ENCODE assay signal across 14 cellular contexts in genomic region chr12:22413592-22413991, GRCh38.
DNase-seq lines count a peak whose midpoint lies in the region; TF ChIP-seq lines count a peak whose summit lies in the region.
"Had no signal": no experiment of that assay in that cellular context is flagged by ENCODE, and none has a peak within 500 bp of the region (broad histone marks: within the 10 kb centered on the region; RNA-seq: fewer than 3 reads in every experiment).

No MANE protein-coding gene starts in this region.

- WGBS in esophagus muscularis mucosa = 61% methylated on average over 3 of the region's 3 CpGs
- WGBS in thyroid gland, 2 donors = 92 to 99% methylated on average over 3 of the region's 3 CpGs

- TF ChIP-seq POLR2A in esophagus muscularis mucosa (IDR thresholded peaks at IDR 0.05; ENCODE audit: low read depth) (no peak), thyroid gland (IDR thresholded peaks at IDR 0.05) (no peak)

- TF ChIP-seq CTCF in esophagus muscularis mucosa (IDR thresholded peaks at IDR 0.05) (no peak), left ventricle myocardium inferior (IDR thresholded peaks at IDR 0.05; ENCODE audit: borderline replicate concordance) (no peak), thyroid gland (IDR thresholded peaks at IDR 0.05) (no peak)

- no peak for TF ChIP-seq EP300 in esophagus muscularis mucosa (IDR thresholded peaks at IDR 0.05)

- no peaks in the 10 kb centered on the region for H3K9me3 ChIP-seq in esophagus muscularis mucosa
- H3K9me3 ChIP-seq in left ventricle myocardium inferior (replicated peaks) = no peaks in the 10 kb centered on the region
- no peaks in the 10 kb centered on the region for H3K9me3 ChIP-seq in thyroid gland
- H3K9me3 ChIP-seq: BLaER1 treated with 17β-estradiol and CSF1 and Interleukin-3, amounts not matched to agents 10 nM and 100 nM had no signal

- no peaks in the 10 kb centered on the region for H3K36me3 Mint-ChIP-seq in activated CD4-positive, alpha-beta memory T cell treated with anti-CD3 and anti-CD28 coated beads for 36 hours
- H3K36me3 Mint-ChIP-seq in activated CD4-positive, alpha-beta memory T cell treated with anti-CD3 and anti-CD28 coated beads, Interleukin-2, amount 10 ng/mL, durations not matched to agents 7 days and 5 days (ENCODE audit: low read depth) = no peaks in the 10 kb centered on the region
- no peaks in the 10 kb centered on the region for H3K36me3 Mint-ChIP-seq in immature natural killer cell
- H3K36me3 Mint-ChIP-seq: CD4-positive, CD25-positive, alpha-beta regulatory T cell had no signal

- CTCF ChIA-PET in activated CD4-positive, alpha-beta memory T cell treated with anti-CD3 and anti-CD28 coated beads for 36 hours (lab: Charles Lee) = no interaction called here
- CTCF ChIA-PET in activated CD4-positive, alpha-beta memory T cell treated with anti-CD3 and anti-CD28 coated beads, Interleukin-2, amount 10 ng/mL, durations not matched to agents 7 days and 5 days (lab: Charles Lee) = no interaction called here

- intact Hi-C loops in activated CD4-positive, alpha-beta memory T cell treated with anti-CD3 and anti-CD28 coated beads for 36 hours (cut with micrococcal nuclease) = no loop called here
- intact Hi-C loops in esophagus muscularis mucosa (cut with DNase I) = no loop called here
- intact Hi-C loops in left ventricle myocardium inferior (cut with micrococcal nuclease) = no loop called here
- intact Hi-C loops in thyroid gland (cut with DNase I) = no loop called here

- H3K27me3 Mint-ChIP-seq in activated CD4-positive, alpha-beta memory T cell treated with anti-CD3 and anti-CD28 coated beads for 36 hours = no peaks in the 10 kb centered on the region
- H3K27me3 Mint-ChIP-seq in activated CD4-positive, alpha-beta memory T cell treated with anti-CD3 and anti-CD28 coated beads, Interleukin-2, amount 10 ng/mL, durations not matched to agents 7 days and 5 days = peaks cover 2% of the 10 kb centered on the region
- peaks cover 7 to 11% (median 7%) of the 10 kb centered on the region in 3 donors for H3K27me3 Mint-ChIP-seq in immature natural killer cell (ENCODE audit: low read depth in 3 of 3)
- H3K27me3 Mint-ChIP-seq: CD4-positive, CD25-positive, alpha-beta regulatory T cell had no signal

- DNase-seq in activated CD4-positive, alpha-beta memory T cell treated with anti-CD3 and anti-CD28 coated beads for 36 hours = no peak
- no peak for DNase-seq in activated CD4-positive, alpha-beta memory T cell treated with anti-CD3 and anti-CD28 coated beads, Interleukin-2, amount 10 ng/mL, durations not matched to agents 7 days and 5 days
- DNase-seq in esophagus muscularis mucosa (ENCODE audit: extremely low spot score) = no peak
- no peak for DNase-seq in left ventricle myocardium inferior
- no peak for DNase-seq in thyroid gland
- DNase-seq in immature natural killer cell = no peak
- DNase-seq in NCI-H2081 (lab: John Stamatoyannopoulos, UW) = no peak
- DNase-seq in activated CD4-positive, alpha-beta T cell treated with anti-CD3 and anti-CD28 coated beads, Interleukin-2, amount 50 U/mL, for 4 hours = no peak
- DNase-seq: ACHN; CD4-positive, CD25-positive, alpha-beta regulatory T cell; DMS79 treated with DMSO at 0.1 percent for 48 hours; EL had no signal

- peaks cover 49% of the 10 kb centered on the region for H3K4me1 Mint-ChIP-seq in activated CD4-positive, alpha-beta memory T cell treated with anti-CD3 and anti-CD28 coated beads for 36 hours (ENCODE audit: low read depth)
- peaks cover 34% of the 10 kb centered on the region for H3K4me1 Mint-ChIP-seq in activated CD4-positive, alpha-beta memory T cell treated with anti-CD3 and anti-CD28 coated beads, Interleukin-2, amount 10 ng/mL, durations not matched to agents 7 days and 5 days
- peaks cover 27 to 29% of the 10 kb centered on the region in 2 donors for H3K4me1 Mint-ChIP-seq in immature natural killer cell

- H3K27me3 ChIP-seq in esophagus muscularis mucosa (no peaks in the 10 kb centered on the region), left ventricle myocardium inferior (ENCODE audit: low read depth) (no peaks in the 10 kb centered on the region), thyroid gland (no peaks in the 10 kb centered on the region)
- H3K27me3 ChIP-seq: BLaER1 treated with 17β-estradiol and CSF1 and Interleukin-3, amounts not matched to agents 10 nM and 100 nM had no signal

- H3K4me3 Mint-ChIP-seq in activated CD4-positive, alpha-beta memory T cell treated with anti-CD3 and anti-CD28 coated beads for 36 hours = no peak overlapping the region
- no peak overlapping the region for H3K4me3 Mint-ChIP-seq in activated CD4-positive, alpha-beta memory T cell treated with anti-CD3 and anti-CD28 coated beads, Interleukin-2, amount 10 ng/mL, durations not matched to agents 7 days and 5 days
- no peak overlapping the region for H3K4me3 Mint-ChIP-seq in immature natural killer cell
- H3K4me3 Mint-ChIP-seq: CD4-positive, CD25-positive, alpha-beta regulatory T cell had no signal

- H3K4me3 ChIP-seq in esophagus muscularis mucosa (no peak overlapping the region), left ventricle myocardium inferior (no peak overlapping the region), thyroid gland (replicated peaks in 1 of 3) (no peak overlapping the region)
- H3K4me3 ChIP-seq: BLaER1 treated with 17β-estradiol and CSF1 and Interleukin-3, amounts not matched to agents 10 nM and 100 nM had no signal

- H3K4me1 ChIP-seq in esophagus muscularis mucosa = peaks cover 25 to 60% (median 54%) of the 10 kb centered on the region in 4 donors
- peaks cover 36% of the 10 kb centered on the region for H3K4me1 ChIP-seq in left ventricle myocardium inferior
- H3K4me1 ChIP-seq in thyroid gland = peaks cover 51 to 66% of the 10 kb centered on the region in 2 donors
- H3K4me1 ChIP-seq: BLaER1 treated with 17β-estradiol and CSF1 and Interleukin-3, amounts not matched to agents 10 nM and 100 nM had no signal

- H3K27ac Mint-ChIP-seq in activated CD4-positive, alpha-beta memory T cell treated with anti-CD3 and anti-CD28 coated beads for 36 hours = peak overlapping the region; percentile 44
- no peak overlapping the region for H3K27ac Mint-ChIP-seq in activated CD4-positive, alpha-beta memory T cell treated with anti-CD3 and anti-CD28 coated beads, Interleukin-2, amount 10 ng/mL, durations not matched to agents 7 days and 5 days
- H3K27ac Mint-ChIP-seq in immature natural killer cell = peak overlapping the region in 1 of 6 donors; percentile 33
- H3K27ac Mint-ChIP-seq: CD4-positive, CD25-positive, alpha-beta regulatory T cell had no signal

- peak overlapping the region; percentile 3 to 40 (median 34) for H3K27ac ChIP-seq in esophagus muscularis mucosa (replicated peaks in 1 of 4)
- H3K27ac ChIP-seq in left ventricle myocardium inferior (replicated peaks) = peak overlapping the region; percentile 73
- H3K27ac ChIP-seq in thyroid gland = peak overlapping the region in 2 of 3 donors; percentile 18 to 74
- H3K27ac ChIP-seq: BLaER1 treated with 17β-estradiol and CSF1 and Interleukin-3, amounts not matched to agents 10 nM and 100 nM; HL-60 had no signal

- no peaks in the 10 kb centered on the region for H3K36me3 ChIP-seq in esophagus muscularis mucosa
- H3K36me3 ChIP-seq in left ventricle myocardium inferior = no peaks in the 10 kb centered on the region
- no peaks in the 10 kb centered on the region for H3K36me3 ChIP-seq in thyroid gland
- H3K36me3 ChIP-seq: BLaER1 treated with 17β-estradiol and CSF1 and Interleukin-3, amounts not matched to agents 10 nM and 100 nM had no signal

- no peaks in the 10 kb centered on the region for H3K9me3 Mint-ChIP-seq in activated CD4-positive, alpha-beta memory T cell treated with anti-CD3 and anti-CD28 coated beads for 36 hours
- no peaks in the 10 kb centered on the region for H3K9me3 Mint-ChIP-seq in activated CD4-positive, alpha-beta memory T cell treated with anti-CD3 and anti-CD28 coated beads, Interleukin-2, amount 10 ng/mL, durations not matched to agents 7 days and 5 days
- H3K9me3 Mint-ChIP-seq in immature natural killer cell = no peaks in the 10 kb centered on the region

- POLR2A ChIA-PET in activated CD4-positive, alpha-beta memory T cell treated with anti-CD3 and anti-CD28 coated beads for 36 hours (lab: Charles Lee) = no interaction called here
- POLR2A ChIA-PET in activated CD4-positive, alpha-beta memory T cell treated with anti-CD3 and anti-CD28 coated beads, Interleukin-2, amount 10 ng/mL, durations not matched to agents 7 days and 5 days (lab: Charles Lee) = no interaction called here
